28 cellular contexts compared by ENCODE assay signal in the genomic region with DNA sequence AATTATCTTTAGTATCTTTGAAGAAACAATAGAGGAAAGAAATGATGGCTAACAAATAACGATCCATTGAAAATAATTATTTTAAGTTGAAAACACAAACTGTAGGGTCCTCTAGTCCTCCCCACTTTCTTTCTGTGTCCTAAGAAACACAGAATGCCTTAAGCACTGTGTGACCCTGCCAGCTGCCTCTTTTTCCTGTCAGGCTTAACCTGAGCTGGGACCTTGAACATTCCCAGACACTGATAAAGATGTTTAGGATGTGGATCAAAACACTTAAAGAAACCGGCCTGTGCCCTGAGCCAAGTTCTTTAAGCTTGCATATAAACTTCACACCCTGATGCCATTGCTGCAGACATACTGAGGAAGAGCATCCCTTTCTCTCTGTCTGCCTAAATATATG.
"Had no signal": no experiment of that assay in that cellular context is flagged by ENCODE, and none has a peak within 500 bp of the region (broad histone marks: within the 10 kb centered on the region; RNA-seq: fewer than 3 reads in every experiment).

No MANE protein-coding gene starts in this region.

- DNase-seq: cerebellar nuclear complex; dorsolateral prefrontal cortex; effector CD4-positive, alpha-beta T cell; hypothalamus; immature natural killer cell; mucosa of descending colon; naive B cell; nucleus accumbens; right cardiac atrium; sigmoid colon; stimulated activated CD4-positive, alpha-beta T cell treated with anti-CD3 and anti-CD28 coated beads, Interleukin-2, amount 100 ng/mL, for 24 hours; stimulated activated CD4-positive, alpha-beta T cell treated with anti-CD3 and anti-CD28 coated beads, Interleukin-4, amount 100 ng/mL, for 24 hours; stimulated activated naive CD8-positive, alpha-beta T cell treated with anti-CD3 and anti-CD28 coated beads, Interleukin-15, Interleukin-2, amounts not matched to agents 100 U/mL and 50 U/mL, for 24 hours; substantia nigra; testis; tibial artery had no signal

- H3K27ac Mint-ChIP-seq: immature natural killer cell; memory B cell; mesothelial cell of epicardium; naive B cell; natural killer cell treated with Interleukin-12 subunit alpha and Interleukin-12 subunit beta and Interleukin-15 and Interleukin-18, amount 100 ng/mL, for 72 hours; stimulated activated effector memory CD8-positive, alpha-beta T cell treated with anti-CD3 and anti-CD28 coated beads, Interleukin-12 subunit alpha, Interleukin-12 subunit beta, amount 100 ng/mL, for 72 hours; type B pancreatic cell had no signal

- FAIRE-seq: colon, frontal cortex, keratinocyte, pancreas had no signal

- H3K4me3 Mint-ChIP-seq: immature natural killer cell; memory B cell; mesothelial cell of epicardium; naive B cell; natural killer cell treated with Interleukin-12 subunit alpha and Interleukin-12 subunit beta and Interleukin-15 and Interleukin-18, amount 100 ng/mL, for 72 hours; stimulated activated effector memory CD8-positive, alpha-beta T cell treated with anti-CD3 and anti-CD28 coated beads, Interleukin-12 subunit alpha, Interleukin-12 subunit beta, amount 100 ng/mL, for 72 hours; type B pancreatic cell had no signal

- H3K9me3 Mint-ChIP-seq: type B pancreatic cell had no signal

- H3K27ac ChIP-seq: dorsolateral prefrontal cortex, esophagus muscularis mucosa, pancreas, sigmoid colon, testis, tibial artery had no signal

- H3K27me3 ChIP-seq: dorsolateral prefrontal cortex, esophagus muscularis mucosa, pancreas, sigmoid colon, testis, tibial artery had no signal

- H3K36me3 Mint-ChIP-seq: immature natural killer cell; mesothelial cell of epicardium; natural killer cell treated with Interleukin-12 subunit alpha and Interleukin-12 subunit beta and Interleukin-15 and Interleukin-18, amount 100 ng/mL, for 72 hours; stimulated activated effector memory CD8-positive, alpha-beta T cell treated with anti-CD3 and anti-CD28 coated beads, Interleukin-12 subunit alpha, Interleukin-12 subunit beta, amount 100 ng/mL, for 72 hours; type B pancreatic cell had no signal

- ATAC-seq: left lobe of liver; mucosa of descending colon; natural killer cell treated with Interleukin-12 subunit alpha and Interleukin-12 subunit beta and Interleukin-15 and Interleukin-18, amount 100 ng/mL, for 72 hours; right cardiac atrium; stimulated activated effector memory CD8-positive, alpha-beta T cell treated with anti-CD3 and anti-CD28 coated beads, Interleukin-12 subunit alpha, Interleukin-12 subunit beta, amount 100 ng/mL, for 72 hours; stimulated activated naive CD8-positive, alpha-beta T cell treated with anti-CD3 and anti-CD28 coated beads, Interleukin-15, Interleukin-2, amounts not matched to agents 100 U/mL and 50 U/mL, for 24 hours had no signal

- H3K4me1 ChIP-seq: esophagus muscularis mucosa, pancreas, sigmoid colon, testis, tibial artery had no signal

- H3K36me3 ChIP-seq: esophagus muscularis mucosa, pancreas, sigmoid colon, tibial artery had no signal

- H3K9me3 ChIP-seq: esophagus muscularis mucosa, pancreas, sigmoid colon, testis had no signal

- H3K4me1 Mint-ChIP-seq: immature natural killer cell; memory B cell; mesothelial cell of epicardium; naive B cell; stimulated activated effector memory CD8-positive, alpha-beta T cell treated with anti-CD3 and anti-CD28 coated beads, Interleukin-12 subunit alpha, Interleukin-12 subunit beta, amount 100 ng/mL, for 72 hours had no signal

- H3K27me3 Mint-ChIP-seq: memory B cell; naive B cell; natural killer cell treated with Interleukin-12 subunit alpha and Interleukin-12 subunit beta and Interleukin-15 and Interleukin-18, amount 100 ng/mL, for 72 hours; type B pancreatic cell had no signal

- H3K4me3 ChIP-seq: dorsolateral prefrontal cortex, esophagus muscularis mucosa, lung, mucosa of descending colon, pancreas, sigmoid colon, testis, tibial artery had no signal
